In the genomic region with DNA sequence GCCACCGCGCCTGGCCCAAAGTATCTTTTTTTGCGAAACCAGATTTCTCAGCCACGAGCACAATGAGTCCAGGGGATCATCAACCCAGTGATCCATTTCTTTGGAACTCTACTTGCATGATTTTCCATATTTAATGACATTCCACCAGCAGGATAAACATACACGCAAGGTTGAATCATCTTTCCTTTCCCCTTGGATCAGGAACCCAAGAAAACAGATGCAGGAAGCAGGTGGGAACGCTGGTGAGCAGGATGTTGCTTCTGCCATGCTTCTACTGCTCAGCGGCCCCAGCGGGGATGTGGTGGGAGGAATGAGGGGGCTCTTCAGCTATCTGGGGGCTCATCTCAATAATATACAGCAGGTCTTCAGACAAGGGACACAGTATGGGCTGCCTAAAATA, we compare ENCODE assay signal across 21 cellular contexts.
DNase-seq lines count a peak whose midpoint lies in the region; ATAC-seq lines count a peak whose summit lies in the region.
"Had no signal": no experiment of that assay in that cellular context is flagged by ENCODE, and none has a peak within 500 bp of the region (broad histone marks: within the 10 kb centered on the region; RNA-seq: fewer than 3 reads in every experiment).

No MANE protein-coding gene starts in this region.

- H3K27me3 Mint-ChIP-seq in activated CD4-positive, alpha-beta T cell treated with anti-CD3 and anti-CD28 coated beads, Interleukin-2, amount 10 ng/mL, durations not matched to agents 24 days and 14 days = peaks cover 18% of the 10 kb centered on the region
- H3K27me3 Mint-ChIP-seq in effector memory CD8-positive, alpha-beta T cell = peaks cover 8 to 26% of the 10 kb centered on the region in 2 donors

- no peak overlapping the region for H3K4me3 Mint-ChIP-seq in activated CD4-positive, alpha-beta T cell treated with anti-CD3 and anti-CD28 coated beads, Interleukin-2, amount 10 ng/mL, durations not matched to agents 24 days and 14 days
- H3K4me3 Mint-ChIP-seq in effector memory CD8-positive, alpha-beta T cell = no peak overlapping the region
- H3K4me3 Mint-ChIP-seq: B cell, H9 had no signal

- peak; percentile 33 for DNase-seq in A172 (ENCODE audit: low spot score)
- peak; percentile 84 for DNase-seq in HT1080 (ENCODE audit: low read depth)
- DNase-seq in astrocyte of the hippocampus (ENCODE audit: low read depth, low spot score) = peak; percentile 13
- peak; percentile 26 for DNase-seq in fibroblast of peridontal ligament (ENCODE audit: extremely low read depth)
- DNase-seq in activated CD4-positive, alpha-beta T cell treated with anti-CD3 and anti-CD28 coated beads, Interleukin-2, amount 10 ng/mL, durations not matched to agents 24 days and 14 days = no peak
- no peak for DNase-seq in AG08396 (ENCODE audit: low spot score)
- no peak for DNase-seq in activated CD4-positive, alpha-beta T cell treated with anti-CD3 and anti-CD28 coated beads, Interleukin-2, amount 50 U/mL, for 4 hours
- no peak for DNase-seq in effector memory CD8-positive, alpha-beta T cell
- DNase-seq: COR-L47, DMS 273 treated with DMSO at 0.1 percent for 48 hours, H9, Kasumi-1, NCI-H1092 treated with DMSO at 0.1 percent for 48 hours, NCI-H2081, NCI-H2227 treated with DMSO at 0.1 percent for 48 hours, NCI-H510A treated with DMSO at 0.1 percent for 48 hours, NCI-H774, RPMI8226, SHP77 treated with DMSO at 0.1 percent for 48 hours, SK-N-SH had no signal

- no peak for ATAC-seq in effector memory CD8-positive, alpha-beta T cell (replicated peaks)

- intact Hi-C loops in activated CD4-positive, alpha-beta T cell treated with anti-CD3 and anti-CD28 coated beads, Interleukin-2, amount 10 ng/mL, durations not matched to agents 24 days and 14 days (cut with micrococcal nuclease) = no loop called here

- no peak overlapping the region for H3K27ac Mint-ChIP-seq in activated CD4-positive, alpha-beta T cell treated with anti-CD3 and anti-CD28 coated beads, Interleukin-2, amount 10 ng/mL, durations not matched to agents 24 days and 14 days
- H3K27ac Mint-ChIP-seq in effector memory CD8-positive, alpha-beta T cell = no peak overlapping the region
- H3K27ac Mint-ChIP-seq: B cell, H9 had no signal

- no peaks in the 10 kb centered on the region for H3K9me3 Mint-ChIP-seq in activated CD4-positive, alpha-beta T cell treated with anti-CD3 and anti-CD28 coated beads, Interleukin-2, amount 10 ng/mL, durations not matched to agents 24 days and 14 days
- H3K9me3 Mint-ChIP-seq in effector memory CD8-positive, alpha-beta T cell = no peaks in the 10 kb centered on the region
- H3K9me3 Mint-ChIP-seq: H9 had no signal

- H3K36me3 Mint-ChIP-seq in activated CD4-positive, alpha-beta T cell treated with anti-CD3 and anti-CD28 coated beads, Interleukin-2, amount 10 ng/mL, durations not matched to agents 24 days and 14 days (ENCODE audit: low read depth) = no peaks in the 10 kb centered on the region
- no peaks in the 10 kb centered on the region for H3K36me3 Mint-ChIP-seq in effector memory CD8-positive, alpha-beta T cell (ENCODE audit: insufficient read depth)

- H3K4me1 Mint-ChIP-seq in activated CD4-positive, alpha-beta T cell treated with anti-CD3 and anti-CD28 coated beads, Interleukin-2, amount 10 ng/mL, durations not matched to agents 24 days and 14 days = no peaks in the 10 kb centered on the region
- no peaks in the 10 kb centered on the region for H3K4me1 Mint-ChIP-seq in effector memory CD8-positive, alpha-beta T cell (ENCODE audit: low read depth in 2 of 2)
- H3K4me1 Mint-ChIP-seq: B cell, H9 had no signal

Comparison
In these comparisons a context has a peak if more than half of its experiments do, and no peak if none do; other contexts are left out.
1. DNase-seq: peak in A172 (single experiment), HT1080 (single experiment), astrocyte of the hippocampus (single experiment) and fibroblast of peridontal ligament (single experiment); none in activated CD4-positive, alpha-beta T cell treated with anti-CD3 and anti-CD28 coated beads, Interleukin-2, amount 10 ng/mL, durations not matched to agents 24 days and 14 days (single experiment), AG08396 (single experiment), activated CD4-positive, alpha-beta T cell treated with anti-CD3 and anti-CD28 coated beads, Interleukin-2, amount 50 U/mL, for 4 hours (0 of 2) and effector memory CD8-positive, alpha-beta T cell (0 of 3).